ENCODE assay signal across 1 cellular context in the genomic region with DNA sequence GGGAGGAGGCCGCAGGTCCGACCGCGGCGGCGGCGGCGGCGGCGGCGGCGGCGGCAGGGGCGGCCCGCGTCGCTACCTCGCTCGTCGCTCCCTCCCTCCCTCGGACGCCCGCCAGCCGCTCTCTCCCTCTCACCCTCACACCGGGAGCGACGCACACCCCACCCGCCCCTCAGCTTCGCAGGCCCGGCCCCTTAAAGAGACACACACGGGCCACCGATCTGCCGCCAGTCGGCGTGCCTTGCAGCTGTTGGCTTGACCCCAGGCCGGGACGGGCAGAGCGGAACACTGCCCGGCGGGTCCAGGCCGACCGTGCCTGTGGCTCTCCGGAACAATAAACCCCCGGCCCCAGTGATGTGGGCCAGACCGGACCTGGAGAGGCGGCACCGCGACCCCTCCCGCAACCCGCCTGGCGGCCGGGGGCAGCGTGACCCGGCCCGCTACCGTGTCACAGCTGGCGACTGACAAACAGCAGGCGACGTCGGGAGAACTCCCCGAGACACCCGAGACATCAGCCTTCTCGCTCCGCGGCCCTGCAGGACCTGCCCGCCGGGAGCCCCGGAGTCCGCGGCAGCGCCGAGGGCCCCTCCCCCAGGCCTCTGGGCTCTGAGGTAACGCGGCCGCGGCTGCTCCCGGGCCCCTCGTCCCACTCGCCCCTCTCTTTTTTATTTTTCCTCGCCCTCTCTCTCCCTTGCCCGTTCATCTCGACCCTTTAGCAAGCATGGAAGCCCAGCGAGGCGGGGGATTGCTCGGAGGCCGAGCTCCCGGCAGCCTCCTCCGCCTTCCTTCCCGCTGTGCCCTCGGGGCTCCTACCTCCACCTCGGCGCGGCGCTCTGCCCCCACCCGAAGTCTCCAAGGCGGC.
TF ChIP-seq lines count a peak whose summit lies in the region.

A gene with protein sequence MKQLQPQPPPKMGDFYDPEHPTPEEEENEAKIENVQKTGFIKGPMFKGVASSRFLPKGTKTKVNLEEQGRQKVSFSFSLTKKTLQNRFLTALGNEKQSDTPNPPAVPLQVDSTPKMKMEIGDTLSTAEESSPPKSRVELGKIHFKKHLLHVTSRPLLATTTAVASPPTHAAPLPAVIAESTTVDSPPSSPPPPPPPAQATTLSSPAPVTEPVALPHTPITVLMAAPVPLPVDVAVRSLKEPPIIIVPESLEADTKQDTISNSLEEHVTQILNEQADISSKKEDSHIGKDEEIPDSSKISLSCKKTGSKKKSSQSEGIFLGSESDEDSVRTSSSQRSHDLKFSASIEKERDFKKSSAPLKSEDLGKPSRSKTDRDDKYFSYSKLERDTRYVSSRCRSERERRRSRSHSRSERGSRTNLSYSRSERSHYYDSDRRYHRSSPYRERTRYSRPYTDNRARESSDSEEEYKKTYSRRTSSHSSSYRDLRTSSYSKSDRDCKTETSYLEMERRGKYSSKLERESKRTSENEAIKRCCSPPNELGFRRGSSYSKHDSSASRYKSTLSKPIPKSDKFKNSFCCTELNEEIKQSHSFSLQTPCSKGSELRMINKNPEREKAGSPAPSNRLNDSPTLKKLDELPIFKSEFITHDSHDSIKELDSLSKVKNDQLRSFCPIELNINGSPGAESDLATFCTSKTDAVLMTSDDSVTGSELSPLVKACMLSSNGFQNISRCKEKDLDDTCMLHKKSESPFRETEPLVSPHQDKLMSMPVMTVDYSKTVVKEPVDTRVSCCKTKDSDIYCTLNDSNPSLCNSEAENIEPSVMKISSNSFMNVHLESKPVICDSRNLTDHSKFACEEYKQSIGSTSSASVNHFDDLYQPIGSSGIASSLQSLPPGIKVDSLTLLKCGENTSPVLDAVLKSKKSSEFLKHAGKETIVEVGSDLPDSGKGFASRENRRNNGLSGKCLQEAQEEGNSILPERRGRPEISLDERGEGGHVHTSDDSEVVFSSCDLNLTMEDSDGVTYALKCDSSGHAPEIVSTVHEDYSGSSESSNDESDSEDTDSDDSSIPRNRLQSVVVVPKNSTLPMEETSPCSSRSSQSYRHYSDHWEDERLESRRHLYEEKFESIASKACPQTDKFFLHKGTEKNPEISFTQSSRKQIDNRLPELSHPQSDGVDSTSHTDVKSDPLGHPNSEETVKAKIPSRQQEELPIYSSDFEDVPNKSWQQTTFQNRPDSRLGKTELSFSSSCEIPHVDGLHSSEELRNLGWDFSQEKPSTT (N-terminal part only) (minus strand): TSS at position 124 of the 859 bp plus-strand sequence. CDS start 189 bp downstream, outside the sequence.

TF ChIP-seq in K562, 482 proteins besides CTCF, POLR2A, EP300 and RAD21 (continued from another document and continues in another):
- peak; percentile 59 for TF ChIP-seq TBP (optimal IDR thresholded peaks at IDR 0.05; ENCODE audit: low read depth, low read length)
- TF ChIP-seq CCNT2 (IDR thresholded peaks at IDR 0.05; ENCODE audit: borderline replicate concordance, extremely low read depth, insufficient read length, low read depth, low read length) = peak; percentile 71
- TF ChIP-seq MED1 (CRISPR knock-in tag; IDR thresholded peaks at IDR 0.05; ENCODE audit: borderline replicate concordance) = no peak
- TF ChIP-seq SPI1 (IDR thresholded peaks at IDR 0.05; ENCODE audit: borderline replicate concordance, low read depth, low read length) = no peak
- TF ChIP-seq ZNF143 (CRISPR knock-in tag; IDR thresholded peaks at IDR 0.05) = no peak
- TF ChIP-seq, protein P1, sequence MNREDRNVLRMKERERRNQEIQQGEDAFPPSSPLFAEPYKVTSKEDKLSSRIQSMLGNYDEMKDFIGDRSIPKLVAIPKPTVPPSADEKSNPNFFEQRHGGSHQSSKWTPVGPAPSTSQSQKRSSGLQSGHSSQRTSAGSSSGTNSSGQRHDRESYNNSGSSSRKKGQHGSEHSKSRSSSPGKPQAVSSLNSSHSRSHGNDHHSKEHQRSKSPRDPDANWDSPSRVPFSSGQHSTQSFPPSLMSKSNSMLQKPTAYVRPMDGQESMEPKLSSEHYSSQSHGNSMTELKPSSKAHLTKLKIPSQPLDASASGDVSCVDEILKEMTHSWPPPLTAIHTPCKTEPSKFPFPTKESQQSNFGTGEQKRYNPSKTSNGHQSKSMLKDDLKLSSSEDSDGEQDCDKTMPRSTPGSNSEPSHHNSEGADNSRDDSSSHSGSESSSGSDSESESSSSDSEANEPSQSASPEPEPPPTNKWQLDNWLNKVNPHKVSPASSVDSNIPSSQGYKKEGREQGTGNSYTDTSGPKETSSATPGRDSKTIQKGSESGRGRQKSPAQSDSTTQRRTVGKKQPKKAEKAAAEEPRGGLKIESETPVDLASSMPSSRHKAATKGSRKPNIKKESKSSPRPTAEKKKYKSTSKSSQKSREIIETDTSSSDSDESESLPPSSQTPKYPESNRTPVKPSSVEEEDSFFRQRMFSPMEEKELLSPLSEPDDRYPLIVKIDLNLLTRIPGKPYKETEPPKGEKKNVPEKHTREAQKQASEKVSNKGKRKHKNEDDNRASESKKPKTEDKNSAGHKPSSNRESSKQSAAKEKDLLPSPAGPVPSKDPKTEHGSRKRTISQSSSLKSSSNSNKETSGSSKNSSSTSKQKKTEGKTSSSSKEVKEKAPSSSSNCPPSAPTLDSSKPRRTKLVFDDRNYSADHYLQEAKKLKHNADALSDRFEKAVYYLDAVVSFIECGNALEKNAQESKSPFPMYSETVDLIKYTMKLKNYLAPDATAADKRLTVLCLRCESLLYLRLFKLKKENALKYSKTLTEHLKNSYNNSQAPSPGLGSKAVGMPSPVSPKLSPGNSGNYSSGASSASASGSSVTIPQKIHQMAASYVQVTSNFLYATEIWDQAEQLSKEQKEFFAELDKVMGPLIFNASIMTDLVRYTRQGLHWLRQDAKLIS (CRISPR knock-in tag; IDR thresholded peaks at IDR 0.05) = 0 out of 2 replicates have a peak, but pooled peaks have one; percentile 15
- TF ChIP-seq, protein P2, sequence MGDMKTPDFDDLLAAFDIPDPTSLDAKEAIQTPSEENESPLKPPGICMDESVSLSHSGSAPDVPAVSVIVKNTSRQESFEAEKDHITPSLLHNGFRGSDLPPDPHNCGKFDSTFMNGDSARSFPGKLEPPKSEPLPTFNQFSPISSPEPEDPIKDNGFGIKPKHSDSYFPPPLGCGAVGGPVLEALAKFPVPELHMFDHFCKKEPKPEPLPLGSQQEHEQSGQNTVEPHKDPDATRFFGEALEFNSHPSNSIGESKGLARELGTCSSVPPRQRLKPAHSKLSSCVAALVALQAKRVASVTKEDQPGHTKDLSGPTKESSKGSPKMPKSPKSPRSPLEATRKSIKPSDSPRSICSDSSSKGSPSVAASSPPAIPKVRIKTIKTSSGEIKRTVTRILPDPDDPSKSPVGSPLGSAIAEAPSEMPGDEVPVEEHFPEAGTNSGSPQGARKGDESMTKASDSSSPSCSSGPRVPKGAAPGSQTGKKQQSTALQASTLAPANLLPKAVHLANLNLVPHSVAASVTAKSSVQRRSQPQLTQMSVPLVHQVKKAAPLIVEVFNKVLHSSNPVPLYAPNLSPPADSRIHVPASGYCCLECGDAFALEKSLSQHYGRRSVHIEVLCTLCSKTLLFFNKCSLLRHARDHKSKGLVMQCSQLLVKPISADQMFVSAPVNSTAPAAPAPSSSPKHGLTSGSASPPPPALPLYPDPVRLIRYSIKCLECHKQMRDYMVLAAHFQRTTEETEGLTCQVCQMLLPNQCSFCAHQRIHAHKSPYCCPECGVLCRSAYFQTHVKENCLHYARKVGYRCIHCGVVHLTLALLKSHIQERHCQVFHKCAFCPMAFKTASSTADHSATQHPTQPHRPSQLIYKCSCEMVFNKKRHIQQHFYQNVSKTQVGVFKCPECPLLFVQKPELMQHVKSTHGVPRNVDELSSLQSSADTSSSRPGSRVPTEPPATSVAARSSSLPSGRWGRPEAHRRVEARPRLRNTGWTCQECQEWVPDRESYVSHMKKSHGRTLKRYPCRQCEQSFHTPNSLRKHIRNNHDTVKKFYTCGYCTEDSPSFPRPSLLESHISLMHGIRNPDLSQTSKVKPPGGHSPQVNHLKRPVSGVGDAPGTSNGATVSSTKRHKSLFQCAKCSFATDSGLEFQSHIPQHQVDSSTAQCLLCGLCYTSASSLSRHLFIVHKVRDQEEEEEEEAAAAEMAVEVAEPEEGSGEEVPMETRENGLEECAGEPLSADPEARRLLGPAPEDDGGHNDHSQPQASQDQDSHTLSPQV (IDR thresholded peaks at IDR 0.05) = no peak
- TF ChIP-seq, protein P3, sequence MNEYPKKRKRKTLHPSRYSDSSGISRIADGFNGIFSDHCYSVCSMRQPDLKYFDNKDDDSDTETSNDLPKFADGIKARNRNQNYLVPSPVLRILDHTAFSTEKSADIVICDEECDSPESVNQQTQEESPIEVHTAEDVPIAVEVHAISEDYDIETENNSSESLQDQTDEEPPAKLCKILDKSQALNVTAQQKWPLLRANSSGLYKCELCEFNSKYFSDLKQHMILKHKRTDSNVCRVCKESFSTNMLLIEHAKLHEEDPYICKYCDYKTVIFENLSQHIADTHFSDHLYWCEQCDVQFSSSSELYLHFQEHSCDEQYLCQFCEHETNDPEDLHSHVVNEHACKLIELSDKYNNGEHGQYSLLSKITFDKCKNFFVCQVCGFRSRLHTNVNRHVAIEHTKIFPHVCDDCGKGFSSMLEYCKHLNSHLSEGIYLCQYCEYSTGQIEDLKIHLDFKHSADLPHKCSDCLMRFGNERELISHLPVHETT (CRISPR knock-in tag; conservative IDR thresholded peaks at IDR 0.05 in 1 of 2, IDR thresholded peaks at IDR 0.05 in 1 of 2) = peak in 1 of 2 experiments; percentile 94; a peak in 2 of 4 replicates
- no peak for TF ChIP-seq ZNF217 (CRISPR knock-in tag; IDR thresholded peaks at IDR 0.05)
- TF ChIP-seq DNMT1 (IDR thresholded peaks at IDR 0.05) = no peak
- no peak for TF ChIP-seq NR1H2 (CRISPR knock-in tag; IDR thresholded peaks at IDR 0.05)
- no peak for TF ChIP-seq THRAP3 (IDR thresholded peaks at IDR 0.05; ENCODE audit: borderline replicate concordance)
- no peak for TF ChIP-seq CHD2 (IDR thresholded peaks at IDR 0.05; ENCODE audit: low read depth, low read length)
- TF ChIP-seq SIN3A (IDR thresholded peaks at IDR 0.05; ENCODE audit: borderline replicate concordance in 2 of 2, control insufficient read depth in 1 of 2, low read depth in 2 of 2, low read length in 2 of 2) = peak; percentile 90 to 94; a peak in 3 of 4 replicates
- peak; percentile 20 for TF ChIP-seq L3MBTL2 (IDR thresholded peaks at IDR 0.05)
- TF ChIP-seq, protein P4, sequence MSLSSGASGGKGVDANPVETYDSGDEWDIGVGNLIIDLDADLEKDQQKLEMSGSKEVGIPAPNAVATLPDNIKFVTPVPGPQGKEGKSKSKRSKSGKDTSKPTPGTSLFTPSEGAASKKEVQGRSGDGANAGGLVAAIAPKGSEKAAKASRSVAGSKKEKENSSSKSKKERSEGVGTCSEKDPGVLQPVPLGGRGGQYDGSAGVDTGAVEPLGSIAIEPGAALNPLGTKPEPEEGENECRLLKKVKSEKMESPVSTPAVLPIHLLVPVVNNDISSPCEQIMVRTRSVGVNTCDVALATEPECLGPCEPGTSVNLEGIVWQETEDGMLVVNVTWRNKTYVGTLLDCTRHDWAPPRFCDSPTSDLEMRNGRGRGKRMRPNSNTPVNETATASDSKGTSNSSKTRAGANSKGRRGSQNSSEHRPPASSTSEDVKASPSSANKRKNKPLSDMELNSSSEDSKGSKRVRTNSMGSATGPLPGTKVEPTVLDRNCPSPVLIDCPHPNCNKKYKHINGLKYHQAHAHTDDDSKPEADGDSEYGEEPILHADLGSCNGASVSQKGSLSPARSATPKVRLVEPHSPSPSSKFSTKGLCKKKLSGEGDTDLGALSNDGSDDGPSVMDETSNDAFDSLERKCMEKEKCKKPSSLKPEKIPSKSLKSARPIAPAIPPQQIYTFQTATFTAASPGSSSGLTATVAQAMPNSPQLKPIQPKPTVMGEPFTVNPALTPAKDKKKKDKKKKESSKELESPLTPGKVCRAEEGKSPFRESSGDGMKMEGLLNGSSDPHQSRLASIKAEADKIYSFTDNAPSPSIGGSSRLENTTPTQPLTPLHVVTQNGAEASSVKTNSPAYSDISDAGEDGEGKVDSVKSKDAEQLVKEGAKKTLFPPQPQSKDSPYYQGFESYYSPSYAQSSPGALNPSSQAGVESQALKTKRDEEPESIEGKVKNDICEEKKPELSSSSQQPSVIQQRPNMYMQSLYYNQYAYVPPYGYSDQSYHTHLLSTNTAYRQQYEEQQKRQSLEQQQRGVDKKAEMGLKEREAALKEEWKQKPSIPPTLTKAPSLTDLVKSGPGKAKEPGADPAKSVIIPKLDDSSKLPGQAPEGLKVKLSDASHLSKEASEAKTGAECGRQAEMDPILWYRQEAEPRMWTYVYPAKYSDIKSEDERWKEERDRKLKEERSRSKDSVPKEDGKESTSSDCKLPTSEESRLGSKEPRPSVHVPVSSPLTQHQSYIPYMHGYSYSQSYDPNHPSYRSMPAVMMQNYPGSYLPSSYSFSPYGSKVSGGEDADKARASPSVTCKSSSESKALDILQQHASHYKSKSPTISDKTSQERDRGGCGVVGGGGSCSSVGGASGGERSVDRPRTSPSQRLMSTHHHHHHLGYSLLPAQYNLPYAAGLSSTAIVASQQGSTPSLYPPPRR (CRISPR knock-in tag; IDR thresholded peaks at IDR 0.05; ENCODE audit: borderline replicate concordance) = 0 out of 2 replicates have a peak, but pooled peaks have one; percentile 65
- no peak for TF ChIP-seq U2AF2 (optimal IDR thresholded peaks at IDR 0.05; ENCODE audit: low read depth, low read length)
- TF ChIP-seq, protein P5, sequence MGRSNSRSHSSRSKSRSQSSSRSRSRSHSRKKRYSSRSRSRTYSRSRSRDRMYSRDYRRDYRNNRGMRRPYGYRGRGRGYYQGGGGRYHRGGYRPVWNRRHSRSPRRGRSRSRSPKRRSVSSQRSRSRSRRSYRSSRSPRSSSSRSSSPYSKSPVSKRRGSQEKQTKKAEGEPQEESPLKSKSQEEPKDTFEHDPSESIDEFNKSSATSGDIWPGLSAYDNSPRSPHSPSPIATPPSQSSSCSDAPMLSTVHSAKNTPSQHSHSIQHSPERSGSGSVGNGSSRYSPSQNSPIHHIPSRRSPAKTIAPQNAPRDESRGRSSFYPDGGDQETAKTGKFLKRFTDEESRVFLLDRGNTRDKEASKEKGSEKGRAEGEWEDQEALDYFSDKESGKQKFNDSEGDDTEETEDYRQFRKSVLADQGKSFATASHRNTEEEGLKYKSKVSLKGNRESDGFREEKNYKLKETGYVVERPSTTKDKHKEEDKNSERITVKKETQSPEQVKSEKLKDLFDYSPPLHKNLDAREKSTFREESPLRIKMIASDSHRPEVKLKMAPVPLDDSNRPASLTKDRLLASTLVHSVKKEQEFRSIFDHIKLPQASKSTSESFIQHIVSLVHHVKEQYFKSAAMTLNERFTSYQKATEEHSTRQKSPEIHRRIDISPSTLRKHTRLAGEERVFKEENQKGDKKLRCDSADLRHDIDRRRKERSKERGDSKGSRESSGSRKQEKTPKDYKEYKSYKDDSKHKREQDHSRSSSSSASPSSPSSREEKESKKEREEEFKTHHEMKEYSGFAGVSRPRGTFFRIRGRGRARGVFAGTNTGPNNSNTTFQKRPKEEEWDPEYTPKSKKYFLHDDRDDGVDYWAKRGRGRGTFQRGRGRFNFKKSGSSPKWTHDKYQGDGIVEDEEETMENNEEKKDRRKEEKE (IDR thresholded peaks at IDR 0.05; ENCODE audit: borderline replicate concordance in 1 of 2, control insufficient read depth in 1 of 2, low read depth in 2 of 2, low read length in 1 of 2) = no peak
- TF ChIP-seq, protein P6, sequence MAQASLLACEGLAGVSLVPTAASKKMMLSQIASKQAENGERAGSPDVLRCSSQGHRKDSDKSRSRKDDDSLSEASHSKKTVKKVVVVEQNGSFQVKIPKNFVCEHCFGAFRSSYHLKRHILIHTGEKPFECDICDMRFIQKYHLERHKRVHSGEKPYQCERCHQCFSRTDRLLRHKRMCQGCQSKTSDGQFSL (CRISPR knock-in tag; IDR thresholded peaks at IDR 0.05) = no peak
- TF ChIP-seq, protein P6 (tag; IDR thresholded peaks at IDR 0.05) = no peak
- TF ChIP-seq HMGN3 (IDR thresholded peaks at IDR 0.05; ENCODE audit: borderline replicate concordance, extremely low read depth, insufficient read length, low read depth, low read length) = peak; percentile 90
- 0 out of 2 replicates have a peak, but pooled peaks have one; percentile 6 for TF ChIP-seq PHF21A (IDR thresholded peaks at IDR 0.05; ENCODE audit: borderline replicate concordance, low read depth)
- no peak for TF ChIP-seq ZNF778 (CRISPR knock-in tag; IDR thresholded peaks at IDR 0.05)
